In the genomic region with DNA sequence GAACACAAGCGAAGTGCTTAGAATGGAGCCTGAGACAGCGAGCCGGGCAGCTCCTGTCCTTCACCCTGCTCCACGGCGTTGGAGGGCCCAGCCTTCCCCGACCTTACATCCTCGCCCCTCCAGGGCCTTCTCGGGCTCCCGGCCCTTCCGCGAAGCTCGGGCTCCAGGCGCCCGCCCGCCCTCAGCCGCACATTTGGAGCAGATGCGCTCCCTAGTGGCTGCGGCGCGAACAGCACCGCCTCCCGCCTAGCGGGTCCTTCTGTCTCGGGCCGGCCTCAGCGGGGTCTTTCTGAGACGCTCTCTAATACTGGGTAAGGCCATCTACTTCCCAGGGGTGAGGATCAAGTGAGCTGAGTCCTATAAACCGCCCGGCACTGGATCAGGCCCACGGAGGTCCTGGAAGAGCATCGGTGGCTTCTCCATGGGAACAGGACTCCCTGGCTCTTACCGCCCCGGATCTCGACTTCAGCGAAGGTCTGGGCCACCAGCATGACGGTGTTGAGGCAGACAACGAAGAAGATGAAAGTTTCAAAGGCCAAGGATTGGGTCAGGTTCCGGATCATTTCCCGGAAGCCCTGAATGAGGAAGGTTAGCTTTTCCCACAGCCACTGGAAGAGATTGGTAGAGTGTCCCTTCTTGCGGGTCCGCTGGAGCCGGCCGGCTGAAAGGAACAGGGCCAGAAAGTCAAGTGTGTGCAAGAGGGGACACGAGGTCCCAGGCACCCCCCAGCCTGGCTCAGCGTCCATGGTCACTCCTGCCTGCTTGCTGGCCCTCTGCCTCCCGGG, we compare ENCODE assay signal across 1 cellular context.
TF ChIP-seq lines count a peak whose summit lies in the region.

No MANE protein-coding gene starts in this region.

TF ChIP-seq in K562, 482 proteins besides CTCF, POLR2A, EP300 and RAD21 (continued from another document and continues in another):
- TF ChIP-seq NCOA1 (IDR thresholded peaks at IDR 0.05; ENCODE audit: low read depth) (no peak), HDAC2 (IDR thresholded peaks at IDR 0.05) (no peak), RFX1 (IDR thresholded peaks at IDR 0.05) (no peak), RNF2 (IDR thresholded peaks at IDR 0.05) (no peak), MEF2A (IDR thresholded peaks at IDR 0.05; ENCODE audit: control insufficient read depth, low read depth, low read length) (no peak), JUN (IDR thresholded peaks at IDR 0.05; ENCODE audit: borderline replicate concordance, low read depth, low read length) (no peak), JUN (CRISPR knock-in tag; IDR thresholded peaks at IDR 0.05; ENCODE audit: borderline replicate concordance) (no peak), ZNF75A (CRISPR knock-in tag; IDR thresholded peaks at IDR 0.05) (no peak), NFE2L1 (tag; IDR thresholded peaks at IDR 0.05; ENCODE audit: borderline replicate concordance, low read depth) (no peak), NFXL1 (CRISPR knock-in tag; IDR thresholded peaks at IDR 0.05) (no peak), ZFX (CRISPR knock-in tag; IDR thresholded peaks at IDR 0.05) (peak; percentile 91), XRCC5 (IDR thresholded peaks at IDR 0.05; ENCODE audit: low read depth, low read length) (peak; percentile 41; the same call in 1 of the 2 replicates), ZNF316 (IDR thresholded peaks at IDR 0.05) (no peak), CBX1 (IDR thresholded peaks at IDR 0.05; ENCODE audit: low read depth) (no peak), ZNF140 (CRISPR knock-in tag; IDR thresholded peaks at IDR 0.05) (no peak), ETV5 (CRISPR knock-in tag; IDR thresholded peaks at IDR 0.05; ENCODE audit: low read depth) (no peak), ESRRA (IDR thresholded peaks at IDR 0.05; ENCODE audit: borderline replicate concordance, low read depth) (no peak), FOXP1 (CRISPR knock-in tag; IDR thresholded peaks at IDR 0.05) (no peak), BHLHE40 (IDR thresholded peaks at IDR 0.05; ENCODE audit: low read length) (0 out of 2 replicates have a peak, but pooled peaks have one; percentile 20), ELF4 (CRISPR knock-in tag; IDR thresholded peaks at IDR 0.05) (no peak), ZBTB8A (IDR thresholded peaks at IDR 0.05; ENCODE audit: partially characterized antibody) (no peak), CBFA2T2 (conservative IDR thresholded peaks at IDR 0.05) (no peak), BRD4 (IDR thresholded peaks at IDR 0.05) (no peak), ZNF282 (CRISPR knock-in tag; IDR thresholded peaks at IDR 0.05) (no peak), SIX5 (IDR thresholded peaks at IDR 0.05; ENCODE audit: borderline replicate concordance in 1 of 2, insufficient read depth in 1 of 2, low read depth in 1 of 2, low read length in 2 of 2) (no peak), DDX20 (tag; IDR thresholded peaks at IDR 0.05; ENCODE audit: low read depth) (no peak), YY1 (IDR thresholded peaks at IDR 0.05; ENCODE audit: borderline replicate concordance in 1 of 3, control insufficient read depth in 1 of 3, extremely low read depth in 1 of 3, insufficient read depth in 3 of 3, insufficient read length in 1 of 3, insufficient replicate concordance in 2 of 3, low read depth in 1 of 3, low read length in 2 of 3) (peak in 1 of 3 experiments; percentile 62), RCOR1 (IDR thresholded peaks at IDR 0.05; ENCODE audit: borderline replicate concordance in 1 of 2, low read depth in 2 of 2, low read length in 2 of 2) (0 out of 4 replicates have a peak, but pooled peaks of 1 of the 2 experiments have one; percentile 13), LARP7 (IDR thresholded peaks at IDR 0.05) (no peak), CBFB (CRISPR knock-in tag; IDR thresholded peaks at IDR 0.05) (no peak), ZNF384 (IDR thresholded peaks at IDR 0.05; ENCODE audit: low read depth, low read length) (0 out of 2 replicates have a peak, but pooled peaks have one; percentile 36), PHF21A (IDR thresholded peaks at IDR 0.05; ENCODE audit: borderline replicate concordance, low read depth) (peak; percentile 29; the same call in 1 of the 2 replicates), ZEB2 (IDR thresholded peaks at IDR 0.05) (no peak), SREBF1 (IDR thresholded peaks at IDR 0.05; ENCODE audit: borderline replicate concordance, low read depth, low read length) (no peak), ZNF76 (CRISPR knock-in tag; IDR thresholded peaks at IDR 0.05; ENCODE audit: borderline replicate concordance) (no peak)
- TF ChIP-seq, protein P1, sequence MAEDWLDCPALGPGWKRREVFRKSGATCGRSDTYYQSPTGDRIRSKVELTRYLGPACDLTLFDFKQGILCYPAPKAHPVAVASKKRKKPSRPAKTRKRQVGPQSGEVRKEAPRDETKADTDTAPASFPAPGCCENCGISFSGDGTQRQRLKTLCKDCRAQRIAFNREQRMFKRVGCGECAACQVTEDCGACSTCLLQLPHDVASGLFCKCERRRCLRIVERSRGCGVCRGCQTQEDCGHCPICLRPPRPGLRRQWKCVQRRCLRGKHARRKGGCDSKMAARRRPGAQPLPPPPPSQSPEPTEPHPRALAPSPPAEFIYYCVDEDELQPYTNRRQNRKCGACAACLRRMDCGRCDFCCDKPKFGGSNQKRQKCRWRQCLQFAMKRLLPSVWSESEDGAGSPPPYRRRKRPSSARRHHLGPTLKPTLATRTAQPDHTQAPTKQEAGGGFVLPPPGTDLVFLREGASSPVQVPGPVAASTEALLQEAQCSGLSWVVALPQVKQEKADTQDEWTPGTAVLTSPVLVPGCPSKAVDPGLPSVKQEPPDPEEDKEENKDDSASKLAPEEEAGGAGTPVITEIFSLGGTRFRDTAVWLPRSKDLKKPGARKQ (CRISPR knock-in tag; IDR thresholded peaks at IDR 0.05), result no peak
- TF ChIP-seq, protein P2, sequence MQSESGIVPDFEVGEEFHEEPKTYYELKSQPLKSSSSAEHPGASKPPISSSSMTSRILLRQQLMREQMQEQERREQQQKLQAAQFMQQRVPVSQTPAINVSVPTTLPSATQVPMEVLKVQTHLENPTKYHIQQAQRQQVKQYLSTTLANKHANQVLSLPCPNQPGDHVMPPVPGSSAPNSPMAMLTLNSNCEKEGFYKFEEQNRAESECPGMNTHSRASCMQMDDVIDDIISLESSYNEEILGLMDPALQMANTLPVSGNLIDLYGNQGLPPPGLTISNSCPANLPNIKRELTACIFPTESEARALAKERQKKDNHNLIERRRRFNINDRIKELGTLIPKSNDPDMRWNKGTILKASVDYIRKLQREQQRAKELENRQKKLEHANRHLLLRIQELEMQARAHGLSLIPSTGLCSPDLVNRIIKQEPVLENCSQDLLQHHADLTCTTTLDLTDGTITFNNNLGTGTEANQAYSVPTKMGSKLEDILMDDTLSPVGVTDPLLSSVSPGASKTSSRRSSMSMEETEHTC (IDR thresholded peaks at IDR 0.05), result no peak
- TF ChIP-seq, protein P3, sequence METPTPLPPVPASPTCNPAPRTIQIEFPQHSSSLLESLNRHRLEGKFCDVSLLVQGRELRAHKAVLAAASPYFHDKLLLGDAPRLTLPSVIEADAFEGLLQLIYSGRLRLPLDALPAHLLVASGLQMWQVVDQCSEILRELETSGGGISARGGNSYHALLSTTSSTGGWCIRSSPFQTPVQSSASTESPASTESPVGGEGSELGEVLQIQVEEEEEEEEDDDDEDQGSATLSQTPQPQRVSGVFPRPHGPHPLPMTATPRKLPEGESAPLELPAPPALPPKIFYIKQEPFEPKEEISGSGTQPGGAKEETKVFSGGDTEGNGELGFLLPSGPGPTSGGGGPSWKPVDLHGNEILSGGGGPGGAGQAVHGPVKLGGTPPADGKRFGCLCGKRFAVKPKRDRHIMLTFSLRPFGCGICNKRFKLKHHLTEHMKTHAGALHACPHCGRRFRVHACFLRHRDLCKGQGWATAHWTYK (CRISPR knock-in tag; IDR thresholded peaks at IDR 0.05), result no peak
- TF ChIP-seq, protein P4, sequence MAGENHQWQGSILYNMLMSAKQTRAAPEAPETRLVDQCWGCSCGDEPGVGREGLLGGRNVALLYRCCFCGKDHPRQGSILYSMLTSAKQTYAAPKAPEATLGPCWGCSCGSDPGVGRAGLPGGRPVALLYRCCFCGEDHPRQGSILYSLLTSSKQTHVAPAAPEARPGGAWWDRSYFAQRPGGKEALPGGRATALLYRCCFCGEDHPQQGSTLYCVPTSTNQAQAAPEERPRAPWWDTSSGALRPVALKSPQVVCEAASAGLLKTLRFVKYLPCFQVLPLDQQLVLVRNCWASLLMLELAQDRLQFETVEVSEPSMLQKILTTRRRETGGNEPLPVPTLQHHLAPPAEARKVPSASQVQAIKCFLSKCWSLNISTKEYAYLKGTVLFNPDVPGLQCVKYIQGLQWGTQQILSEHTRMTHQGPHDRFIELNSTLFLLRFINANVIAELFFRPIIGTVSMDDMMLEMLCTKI (IDR thresholded peaks at IDR 0.05; ENCODE audit: partially characterized antibody), result no peak
- TF ChIP-seq, protein P5, sequence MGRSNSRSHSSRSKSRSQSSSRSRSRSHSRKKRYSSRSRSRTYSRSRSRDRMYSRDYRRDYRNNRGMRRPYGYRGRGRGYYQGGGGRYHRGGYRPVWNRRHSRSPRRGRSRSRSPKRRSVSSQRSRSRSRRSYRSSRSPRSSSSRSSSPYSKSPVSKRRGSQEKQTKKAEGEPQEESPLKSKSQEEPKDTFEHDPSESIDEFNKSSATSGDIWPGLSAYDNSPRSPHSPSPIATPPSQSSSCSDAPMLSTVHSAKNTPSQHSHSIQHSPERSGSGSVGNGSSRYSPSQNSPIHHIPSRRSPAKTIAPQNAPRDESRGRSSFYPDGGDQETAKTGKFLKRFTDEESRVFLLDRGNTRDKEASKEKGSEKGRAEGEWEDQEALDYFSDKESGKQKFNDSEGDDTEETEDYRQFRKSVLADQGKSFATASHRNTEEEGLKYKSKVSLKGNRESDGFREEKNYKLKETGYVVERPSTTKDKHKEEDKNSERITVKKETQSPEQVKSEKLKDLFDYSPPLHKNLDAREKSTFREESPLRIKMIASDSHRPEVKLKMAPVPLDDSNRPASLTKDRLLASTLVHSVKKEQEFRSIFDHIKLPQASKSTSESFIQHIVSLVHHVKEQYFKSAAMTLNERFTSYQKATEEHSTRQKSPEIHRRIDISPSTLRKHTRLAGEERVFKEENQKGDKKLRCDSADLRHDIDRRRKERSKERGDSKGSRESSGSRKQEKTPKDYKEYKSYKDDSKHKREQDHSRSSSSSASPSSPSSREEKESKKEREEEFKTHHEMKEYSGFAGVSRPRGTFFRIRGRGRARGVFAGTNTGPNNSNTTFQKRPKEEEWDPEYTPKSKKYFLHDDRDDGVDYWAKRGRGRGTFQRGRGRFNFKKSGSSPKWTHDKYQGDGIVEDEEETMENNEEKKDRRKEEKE (IDR thresholded peaks at IDR 0.05; ENCODE audit: borderline replicate concordance in 1 of 2, control insufficient read depth in 1 of 2, low read depth in 2 of 2, low read length in 1 of 2), result no peak
- TF ChIP-seq, protein P6, sequence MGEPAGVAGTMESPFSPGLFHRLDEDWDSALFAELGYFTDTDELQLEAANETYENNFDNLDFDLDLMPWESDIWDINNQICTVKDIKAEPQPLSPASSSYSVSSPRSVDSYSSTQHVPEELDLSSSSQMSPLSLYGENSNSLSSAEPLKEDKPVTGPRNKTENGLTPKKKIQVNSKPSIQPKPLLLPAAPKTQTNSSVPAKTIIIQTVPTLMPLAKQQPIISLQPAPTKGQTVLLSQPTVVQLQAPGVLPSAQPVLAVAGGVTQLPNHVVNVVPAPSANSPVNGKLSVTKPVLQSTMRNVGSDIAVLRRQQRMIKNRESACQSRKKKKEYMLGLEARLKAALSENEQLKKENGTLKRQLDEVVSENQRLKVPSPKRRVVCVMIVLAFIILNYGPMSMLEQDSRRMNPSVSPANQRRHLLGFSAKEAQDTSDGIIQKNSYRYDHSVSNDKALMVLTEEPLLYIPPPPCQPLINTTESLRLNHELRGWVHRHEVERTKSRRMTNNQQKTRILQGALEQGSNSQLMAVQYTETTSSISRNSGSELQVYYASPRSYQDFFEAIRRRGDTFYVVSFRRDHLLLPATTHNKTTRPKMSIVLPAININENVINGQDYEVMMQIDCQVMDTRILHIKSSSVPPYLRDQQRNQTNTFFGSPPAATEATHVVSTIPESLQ (CRISPR knock-in tag; IDR thresholded peaks at IDR 0.05), result no peak
- TF ChIP-seq, protein P7, sequence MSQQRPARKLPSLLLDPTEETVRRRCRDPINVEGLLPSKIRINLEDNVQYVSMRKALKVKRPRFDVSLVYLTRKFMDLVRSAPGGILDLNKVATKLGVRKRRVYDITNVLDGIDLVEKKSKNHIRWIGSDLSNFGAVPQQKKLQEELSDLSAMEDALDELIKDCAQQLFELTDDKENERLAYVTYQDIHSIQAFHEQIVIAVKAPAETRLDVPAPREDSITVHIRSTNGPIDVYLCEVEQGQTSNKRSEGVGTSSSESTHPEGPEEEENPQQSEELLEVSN (IDR thresholded peaks at IDR 0.05; ENCODE audit: borderline replicate concordance in 1 of 2, extremely low read depth in 1 of 2, insufficient read depth in 1 of 2, insufficient read length in 1 of 2, low read depth in 1 of 2, low read length in 1 of 2, poor library complexity in 1 of 2, severe bottlenecking in 1 of 2), result peak; percentile 52 to 84
- TF ChIP-seq, protein P8, sequence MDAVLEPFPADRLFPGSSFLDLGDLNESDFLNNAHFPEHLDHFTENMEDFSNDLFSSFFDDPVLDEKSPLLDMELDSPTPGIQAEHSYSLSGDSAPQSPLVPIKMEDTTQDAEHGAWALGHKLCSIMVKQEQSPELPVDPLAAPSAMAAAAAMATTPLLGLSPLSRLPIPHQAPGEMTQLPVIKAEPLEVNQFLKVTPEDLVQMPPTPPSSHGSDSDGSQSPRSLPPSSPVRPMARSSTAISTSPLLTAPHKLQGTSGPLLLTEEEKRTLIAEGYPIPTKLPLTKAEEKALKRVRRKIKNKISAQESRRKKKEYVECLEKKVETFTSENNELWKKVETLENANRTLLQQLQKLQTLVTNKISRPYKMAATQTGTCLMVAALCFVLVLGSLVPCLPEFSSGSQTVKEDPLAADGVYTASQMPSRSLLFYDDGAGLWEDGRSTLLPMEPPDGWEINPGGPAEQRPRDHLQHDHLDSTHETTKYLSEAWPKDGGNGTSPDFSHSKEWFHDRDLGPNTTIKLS (IDR thresholded peaks at IDR 0.05; ENCODE audit: borderline replicate concordance, low read depth), result no peak
- TF ChIP-seq, protein P9, sequence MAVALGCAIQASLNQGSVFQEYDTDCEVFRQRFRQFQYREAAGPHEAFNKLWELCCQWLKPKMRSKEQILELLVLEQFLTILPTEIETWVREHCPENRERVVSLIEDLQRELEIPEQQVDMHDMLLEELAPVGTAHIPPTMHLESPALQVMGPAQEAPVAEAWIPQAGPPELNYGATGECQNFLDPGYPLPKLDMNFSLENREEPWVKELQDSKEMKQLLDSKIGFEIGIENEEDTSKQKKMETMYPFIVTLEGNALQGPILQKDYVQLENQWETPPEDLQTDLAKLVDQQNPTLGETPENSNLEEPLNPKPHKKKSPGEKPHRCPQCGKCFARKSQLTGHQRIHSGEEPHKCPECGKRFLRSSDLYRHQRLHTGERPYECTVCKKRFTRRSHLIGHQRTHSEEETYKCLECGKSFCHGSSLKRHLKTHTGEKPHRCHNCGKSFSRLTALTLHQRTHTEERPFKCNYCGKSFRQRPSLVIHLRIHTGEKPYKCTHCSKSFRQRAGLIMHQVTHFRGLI (CRISPR knock-in tag; IDR thresholded peaks at IDR 0.05), result no peak
- TF ChIP-seq, protein P10, sequence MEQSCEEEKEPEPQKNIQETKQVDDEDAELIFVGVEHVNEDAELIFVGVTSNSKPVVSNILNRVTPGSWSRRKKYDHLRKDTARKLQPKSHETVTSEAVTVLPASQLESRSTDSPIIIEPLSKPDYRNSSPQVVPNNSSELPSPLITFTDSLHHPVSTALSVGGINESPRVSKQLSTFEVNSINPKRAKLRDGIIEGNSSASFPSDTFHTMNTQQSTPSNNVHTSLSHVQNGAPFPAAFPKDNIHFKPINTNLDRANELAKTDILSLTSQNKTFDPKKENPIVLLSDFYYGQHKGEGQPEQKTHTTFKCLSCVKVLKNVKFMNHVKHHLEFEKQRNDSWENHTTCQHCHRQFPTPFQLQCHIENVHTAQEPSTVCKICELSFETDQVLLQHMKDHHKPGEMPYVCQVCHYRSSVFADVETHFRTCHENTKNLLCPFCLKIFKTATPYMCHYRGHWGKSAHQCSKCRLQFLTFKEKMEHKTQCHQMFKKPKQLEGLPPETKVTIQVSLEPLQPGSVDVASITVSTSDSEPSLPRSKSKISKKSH (CRISPR knock-in tag; IDR thresholded peaks at IDR 0.05), result no peak
